Comparison of ENCODE assay signal across 1 cellular context in genomic region chr11:46242961-46243795, GRCh38.
TF ChIP-seq lines count a peak whose summit lies in the region.

No MANE protein-coding gene starts in this region.

TF ChIP-seq in HEK293, 187 proteins besides CTCF, POLR2A, EP300 and RAD21 (continued from another document and continues in another):
- TF ChIP-seq ZNF704 (tag by site-specific recombination; IDR thresholded peaks at IDR 0.05) = no peak
- TF ChIP-seq KLF7 (tag by site-specific recombination; IDR thresholded peaks at IDR 0.05; ENCODE audit: borderline replicate concordance) = no peak
- TF ChIP-seq ZSCAN5A (tag by site-specific recombination; IDR thresholded peaks at IDR 0.05) = no peak
- TF ChIP-seq ZBTB48 (tag by site-specific recombination; IDR thresholded peaks at IDR 0.05) = peak; percentile 65; the same call in 1 of the 2 replicates
- no peak for TF ChIP-seq EGR2 (tag by site-specific recombination; IDR thresholded peaks at IDR 0.05; ENCODE audit: low read depth)
- TF ChIP-seq ZNF148 (tag by site-specific recombination; IDR thresholded peaks at IDR 0.05; ENCODE audit: borderline replicate concordance) = no peak
- no peak; the same call in 1 of the 2 replicates for TF ChIP-seq ZNF639 (tag by site-specific recombination; IDR thresholded peaks at IDR 0.05)
- TF ChIP-seq ZNF621 (tag by site-specific recombination; IDR thresholded peaks at IDR 0.05) = no peak
- no peak for TF ChIP-seq ZNF211 (tag by site-specific recombination; IDR thresholded peaks at IDR 0.05; ENCODE audit: low read depth)
- TF ChIP-seq MYNN (tag by site-specific recombination; IDR thresholded peaks at IDR 0.05; ENCODE audit: borderline replicate concordance) = no peak
- no peak for TF ChIP-seq ZNF433 (tag by site-specific recombination; IDR thresholded peaks at IDR 0.05; ENCODE audit: low read depth)
- no peak for TF ChIP-seq ZNF280C (tag by site-specific recombination; IDR thresholded peaks at IDR 0.05)
- no peak for TF ChIP-seq ZNF664 (tag by site-specific recombination; IDR thresholded peaks at IDR 0.05)
- no peak for TF ChIP-seq BCL11B (tag by site-specific recombination; IDR thresholded peaks at IDR 0.05; ENCODE audit: low read depth)
- peak; percentile 56 for TF ChIP-seq ZBTB8A (tag by site-specific recombination; IDR thresholded peaks at IDR 0.05)
- no peak for TF ChIP-seq ZNF792 (tag by site-specific recombination; IDR thresholded peaks at IDR 0.05)
- TF ChIP-seq ZNF19 (tag by site-specific recombination; IDR thresholded peaks at IDR 0.05; ENCODE audit: low read depth) = no peak
- TF ChIP-seq ZNF510 (tag by site-specific recombination; IDR thresholded peaks at IDR 0.05; ENCODE audit: insufficient replicate concordance) = no peak
- no peak for TF ChIP-seq ZBTB6 (tag by site-specific recombination; IDR thresholded peaks at IDR 0.05)
- no peak for TF ChIP-seq ZNF426 (tag by site-specific recombination; IDR thresholded peaks at IDR 0.05)
- TF ChIP-seq SCRT2 (tag by site-specific recombination; IDR thresholded peaks at IDR 0.05) = peak; percentile 99
- TF ChIP-seq PRDM2 (tag by site-specific recombination; IDR thresholded peaks at IDR 0.05; ENCODE audit: borderline replicate concordance) = no peak
- no peak for TF ChIP-seq ZBTB11 (tag by site-specific recombination; conservative IDR thresholded peaks at IDR 0.05; ENCODE audit: low read depth)
- no peak for TF ChIP-seq ZNF513 (tag by site-specific recombination; IDR thresholded peaks at IDR 0.05)
- TF ChIP-seq ZNF266 (tag by site-specific recombination; IDR thresholded peaks at IDR 0.05; ENCODE audit: low read depth) = no peak
- TF ChIP-seq ZNF26 (tag by site-specific recombination; IDR thresholded peaks at IDR 0.05) = no peak
- TF ChIP-seq ZNF404 (tag by site-specific recombination; IDR thresholded peaks at IDR 0.05) = no peak
- TF ChIP-seq ZNF555 (tag by site-specific recombination; conservative IDR thresholded peaks at IDR 0.05) = no peak
- no peak for TF ChIP-seq ZNF23 (tag by site-specific recombination; IDR thresholded peaks at IDR 0.05; ENCODE audit: borderline replicate concordance)
